17 cellular contexts compared by ENCODE assay signal in the genomic region with DNA sequence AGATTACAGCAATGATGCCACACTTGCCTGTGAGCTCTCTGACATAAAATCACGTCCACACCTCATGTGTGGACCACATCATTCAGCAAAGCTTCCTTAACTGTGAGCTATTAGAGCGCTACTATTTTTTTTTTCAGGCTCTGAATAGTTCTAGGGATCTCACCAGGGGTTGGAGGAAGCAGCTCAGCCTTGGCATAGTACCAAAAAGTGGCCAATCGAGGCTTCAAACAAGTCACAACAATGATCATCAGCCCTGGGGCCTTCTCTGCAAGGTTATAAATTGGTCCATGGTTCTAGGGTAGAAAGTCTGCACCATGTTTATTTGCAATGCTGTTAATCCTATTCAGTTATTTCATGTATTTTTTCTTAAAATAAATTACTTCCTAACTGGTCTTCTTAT. TPM values are rescaled to one million over a fixed set of nuclear protein-coding genes. Genes with fewer than 3 reads are reported as not detected.
DNase-seq lines count a peak whose midpoint lies in the region; ATAC-seq and TF ChIP-seq lines count a peak whose summit lies in the region.
"Had no signal": no experiment of that assay in that cellular context is flagged by ENCODE, and none has a peak within 500 bp of the region (broad histone marks: within the 10 kb centered on the region; RNA-seq: fewer than 3 reads in every experiment).

No MANE protein-coding gene starts in this region.

- H3K27ac Mint-ChIP-seq in activated CD8-positive, alpha-beta T cell treated with anti-CD3 and anti-CD28 coated beads, Interleukin-2, amount 10 ng/mL, durations not matched to agents 7 days and 5 days, result peak overlapping the region; percentile 73

- H3K4me3 Mint-ChIP-seq in activated CD8-positive, alpha-beta T cell treated with anti-CD3 and anti-CD28 coated beads, Interleukin-2, amount 10 ng/mL, durations not matched to agents 7 days and 5 days, result no peak overlapping the region

- H3K18ac ChIP-seq in IMR-90 (ENCODE audit: low read depth, low read length), result no peak overlapping the region; the same call in 1 of the 2 replicates
- H3K18ac ChIP-seq in mesenchymal stem cell (ENCODE audit: low read depth in 1 of 2, low read length in 2 of 2), result no peak overlapping the region

- ATAC-seq in IMR-90 (ENCODE audit: low read depth), result no peak
- ATAC-seq in activated CD8-positive, alpha-beta T cell treated with anti-CD3 and anti-CD28 coated beads, Interleukin-2, amount 10 ng/mL, durations not matched to agents 7 days and 5 days, result no peak

- H3K4me3 ChIP-seq in IMR-90 (ENCODE audit: insufficient read depth, low read depth, low read length) (no peak overlapping the region), mesenchymal stem cell (ENCODE audit: insufficient read depth in 1 of 2, low read depth in 1 of 2, low read length in 2 of 2) (no peak overlapping the region)
- H3K4me3 ChIP-seq: ascending aorta, ovary had no signal

- POLR2A ChIA-PET in IMR-90 (lab: Charles Lee; ENCODE audit: unreplicated experiment), result no interaction called here
- POLR2A ChIA-PET in activated CD8-positive, alpha-beta T cell treated with anti-CD3 and anti-CD28 coated beads, Interleukin-2, amount 10 ng/mL, durations not matched to agents 7 days and 5 days (lab: Charles Lee), result interaction anchor here (1.0 to 7.8 kb wide), 3 partner anchors 10 to 66 kb away, joined by 3 to 61 read pairs (median 3); no protein-coding TSS in a partner anchor

- H2AFZ ChIP-seq in IMR-90 (replicated peaks; ENCODE audit: low read length, poor library complexity), result no peak overlapping the region
- H2AFZ ChIP-seq in mesenchymal stem cell (ENCODE audit: low read depth, low read length), result no peak overlapping the region

- H2BK15ac ChIP-seq in IMR-90 (ENCODE audit: low read depth, low read length) (no peak overlapping the region; the same call in 2 of the 3 replicates), mesenchymal stem cell (ENCODE audit: low read depth, poor library complexity, severe bottlenecking) (no peak overlapping the region)

- no peak overlapping the region for H4K5ac ChIP-seq in IMR-90 (ENCODE audit: low read depth, low read length)

- intact Hi-C loops in IMR-90 (cut with micrococcal nuclease), result no loop called here

- H4K20me1 ChIP-seq in IMR-90 (ENCODE audit: insufficient read depth, low read length), result no peaks in the 10 kb centered on the region

- H2AK5ac ChIP-seq in IMR-90 (ENCODE audit: low read depth, low read length) (no peak overlapping the region; the same call in 1 of the 2 replicates), mesenchymal stem cell (ENCODE audit: low read length, severe bottlenecking) (no peak overlapping the region)

- no peaks in the 10 kb centered on the region for H3K9me3 Mint-ChIP-seq in activated CD8-positive, alpha-beta T cell treated with anti-CD3 and anti-CD28 coated beads, Interleukin-2, amount 10 ng/mL, durations not matched to agents 7 days and 5 days (ENCODE audit: insufficient read depth)

- H2BK20ac ChIP-seq in IMR-90 (ENCODE audit: low read depth, low read length), result no peak overlapping the region

- peaks cover 5% of the 10 kb centered on the region for H3K4me1 ChIP-seq in IMR-90 (ENCODE audit: control insufficient read depth, insufficient read depth, low read length)
- H3K4me1 ChIP-seq in mesenchymal stem cell (ENCODE audit: control insufficient read depth, insufficient read depth, low read depth, low read length), result peaks cover 21% of the 10 kb centered on the region
- H3K4me1 ChIP-seq: ascending aorta had no signal

- in situ Hi-C loops in IMR-90 (cut with MboI; ENCODE audit: low sequenced_read_pairs), result no loop called here

- H4K8ac ChIP-seq in IMR-90 (ENCODE audit: low read depth in 2 of 2, low read length in 2 of 2) (no peak overlapping the region), mesenchymal stem cell (ENCODE audit: low read length) (no peak overlapping the region)

- H3K56ac ChIP-seq in IMR-90 (ENCODE audit: extremely low read depth, insufficient read depth, low read length), result no peak overlapping the region

- H3K9me3 ChIP-seq in IMR-90 (ENCODE audit: control insufficient read depth, insufficient read depth, low read length), result no peaks in the 10 kb centered on the region
- no peaks in the 10 kb centered on the region for H3K9me3 ChIP-seq in mesenchymal stem cell (ENCODE audit: control insufficient read depth, low read length)
- H3K9me3 ChIP-seq: ascending aorta, ovary had no signal

- WGBS in IMR-90 (ENCODE audit: extremely low coverage in 2 of 2, insufficient read length in 1 of 2), 2 experiments, result 50% methylated on average over 1 of the region's 3 CpGs; no CpG with 5 or more reads in 1 of the 2 experiments
- WGBS in mesenchymal stem cell, result 73% methylated on average over 3 of the region's 3 CpGs

- H3K27ac ChIP-seq in IMR-90 (ENCODE audit: insufficient read depth, low read length) (no peak overlapping the region), mesenchymal stem cell (ENCODE audit: low read length, poor library complexity, severe bottlenecking) (peak overlapping the region; percentile 48)
- H3K27ac ChIP-seq: ascending aorta, ovary, VCaP had no signal

- peaks cover 79% of the 10 kb centered on the region for H3K36me3 Mint-ChIP-seq in activated CD8-positive, alpha-beta T cell treated with anti-CD3 and anti-CD28 coated beads, Interleukin-2, amount 10 ng/mL, durations not matched to agents 7 days and 5 days (ENCODE audit: low read depth)

- H2BK120ac ChIP-seq in IMR-90 (ENCODE audit: low read depth, low read length) (peak overlapping the region; percentile 10; the same call in 1 of the 2 replicates), mesenchymal stem cell (ENCODE audit: low read depth, low read length) (no peak overlapping the region)

- no peak overlapping the region for H2AK9ac ChIP-seq in IMR-90 (replicated peaks; ENCODE audit: low read depth, low read length, poor library complexity)

- no TSS peak for BruUV-seq in IMR-90 (replicated peaks; lab: Mats Ljungman, UMichigan)

- H3K14ac ChIP-seq in IMR-90 (replicated peaks; ENCODE audit: low read depth, low read length) (peak overlapping the region; percentile 37; the same call in 1 of the 2 replicates), mesenchymal stem cell (ENCODE audit: low read length in 2 of 2) (no peak overlapping the region)

- H2BK5ac ChIP-seq in IMR-90 (ENCODE audit: low read depth, low read length, poor library complexity, severe bottlenecking) (no peak overlapping the region), mesenchymal stem cell (ENCODE audit: low read depth, low read length, poor library complexity, severe bottlenecking) (no peak overlapping the region)

- no peak for TF ChIP-seq CTCF in IMR-90 (conservative IDR thresholded peaks at IDR 0.05; ENCODE audit: low read depth, low read length)

- H3K36me3 ChIP-seq in IMR-90 (ENCODE audit: control insufficient read depth, insufficient read depth, low read length) (no peaks in the 10 kb centered on the region), mesenchymal stem cell (ENCODE audit: control insufficient read depth in 1 of 2, insufficient read depth in 2 of 2, low read depth in 1 of 2, low read length in 2 of 2) (peaks cover 0 to 3% of the 10 kb centered on the region in 2 experiments)
- H3K36me3 ChIP-seq: ascending aorta, ovary had no signal

- dilution Hi-C loops in IMR-90 (cut with HindIII; ENCODE audit: low sequenced_read_pairs, unreplicated experiment), result no loop called here

- H3K4me1 Mint-ChIP-seq in activated CD8-positive, alpha-beta T cell treated with anti-CD3 and anti-CD28 coated beads, Interleukin-2, amount 10 ng/mL, durations not matched to agents 7 days and 5 days (ENCODE audit: low read depth), result peaks cover 72% of the 10 kb centered on the region

- H3K27me3 ChIP-seq in IMR-90 (ENCODE audit: control insufficient read depth, insufficient read depth, low read length) (no peaks in the 10 kb centered on the region), mesenchymal stem cell (ENCODE audit: control insufficient read depth in 1 of 2, insufficient read depth in 1 of 2, low read length in 2 of 2) (no peaks in the 10 kb centered on the region)
- H3K27me3 ChIP-seq: ascending aorta, ovary had no signal

- no peak overlapping the region for H2BK12ac ChIP-seq in mesenchymal stem cell (ENCODE audit: low read length in 2 of 2)

- H3K4ac ChIP-seq in IMR-90 (ENCODE audit: low read depth, low read length) (peak overlapping the region; percentile 35; the same call in 1 of the 2 replicates), mesenchymal stem cell (ENCODE audit: low read depth in 1 of 2, low read length in 2 of 2) (no peak overlapping the region)

- TF ChIP-seq RAD21 in IMR-90 (IDR thresholded peaks at IDR 0.05; ENCODE audit: low read length), result no peak

- H3K79me1 ChIP-seq in IMR-90 (ENCODE audit: low read depth in 1 of 2, low read length in 2 of 2) (no peaks in the 10 kb centered on the region; a peak in 1 of 4 replicates), mesenchymal stem cell (replicated peaks; ENCODE audit: low read length, poor library complexity, severe bottlenecking) (peaks cover 2% of the 10 kb centered on the region)

- no peak overlapping the region for H4K91ac ChIP-seq in IMR-90 (ENCODE audit: insufficient read depth, low read depth, low read length)
- no peak overlapping the region for H4K91ac ChIP-seq in mesenchymal stem cell (ENCODE audit: low read length)

- TF ChIP-seq POLR2A in IMR-90 (IDR thresholded peaks at IDR 0.05; ENCODE audit: low read depth, low read length), result no peak

- DNase-seq in NCI-H1105 treated with DMSO at 0.1 percent for 48 hours (lab: John Stamatoyannopoulos, UW) (peak; percentile 18), NCI-H1105 (lab: John Stamatoyannopoulos, UW) (no peak), IMR-90 (peak; percentile 9), mesenchymal stem cell (peak; percentile 30), 8988T (no peak), NOMO-1 (lab: John Stamatoyannopoulos, UW; ENCODE audit: unreplicated experiment in 2 of 2) (no peak), NCI-H82 treated with DMSO at 0.1 percent for 48 hours (lab: John Stamatoyannopoulos, UW; ENCODE audit: unreplicated experiment) (no peak)
- DNase-seq in activated CD8-positive, alpha-beta T cell treated with anti-CD3 and anti-CD28 coated beads, Interleukin-2, amount 10 ng/mL, durations not matched to agents 7 days and 5 days, result no peak
- DNase-seq: Calu3, glutamatergic neuron, NCI-H1092, NCI-H82, ovary, substantia nigra had no signal

- peaks cover 15% of the 10 kb centered on the region for H3K9me1 ChIP-seq in IMR-90 (ENCODE audit: insufficient read depth, low read length)

- H3K9ac ChIP-seq in IMR-90 (ENCODE audit: low read depth, low read length), result no peak overlapping the region
- no peak overlapping the region for H3K9ac ChIP-seq in mesenchymal stem cell (ENCODE audit: low read length)

- H3K4me2 ChIP-seq in IMR-90 (ENCODE audit: low read depth, low read length) (no peak overlapping the region), mesenchymal stem cell (ENCODE audit: low read length, poor library complexity, severe bottlenecking) (no peak overlapping the region)

- H3K23ac ChIP-seq in IMR-90 (ENCODE audit: low read depth, low read length) (peak overlapping the region; percentile 23; the same call in 1 of the 2 replicates), mesenchymal stem cell (ENCODE audit: low read length in 2 of 2) (no peak overlapping the region)

- no peaks in the 10 kb centered on the region for H3K27me3 Mint-ChIP-seq in activated CD8-positive, alpha-beta T cell treated with anti-CD3 and anti-CD28 coated beads, Interleukin-2, amount 10 ng/mL, durations not matched to agents 7 days and 5 days (ENCODE audit: low read depth)

- CTCF ChIA-PET in IMR-90 (lab: Yijun Ruan, JAX), result interaction anchor here (1.0 kb wide), 1 partner anchor 21 kb away, joined by 3 read pairs; no protein-coding TSS in a partner anchor
- CTCF ChIA-PET in activated CD8-positive, alpha-beta T cell treated with anti-CD3 and anti-CD28 coated beads, Interleukin-2, amount 10 ng/mL, durations not matched to agents 7 days and 5 days (lab: Charles Lee), result interaction anchor here (0.9 kb wide), 1 partner anchor 77 kb away, joined by 3 read pairs; no protein-coding TSS in a partner anchor

RNA-seq across cellular contexts. Expression of a gene that starts 37.8 kb away (rescaled TPM):
- total RNA-seq in IMR-90 (2012; rRNA removed), result 0.54 and 0.83 TPM in 2 replicates
- 1.1 and 1.3 TPM in 2 replicates for polyA plus RNA-seq in IMR-90 (2012; rRNA removed)
- 0.56 and 0.93 TPM in 2 replicates for polyA plus RNA-seq in IMR-90 (2012; cell fraction: cytosol; rRNA removed)
- polyA plus RNA-seq in IMR-90 (2012; cell fraction: nucleus; rRNA removed; ENCODE audit: low replicate concordance), result 0.74 and 1.1 TPM in 2 replicates
- 100 to 1,000 TPM; 150 to 165 TPM for total RNA-seq in activated CD8-positive, alpha-beta T cell treated with anti-CD3 and anti-CD28 coated beads, Interleukin-2, amount 10 ng/mL, durations not matched to agents 7 days and 5 days
- polyA plus RNA-seq in mesenchymal stem cell (2013, experiment 1 of 2), result 5.8 TPM
- polyA plus RNA-seq in mesenchymal stem cell (2013, experiment 2 of 2), result 5.5 TPM
- polyA plus RNA-seq: keratinocyte had no signal

Comparison
In these comparisons a context has a peak if more than half of its experiments do, and no peak if none do; other contexts are left out.
1. DNase-seq: peak in NCI-H1105 treated with DMSO at 0.1 percent for 48 hours (single experiment), IMR-90 (single experiment) and mesenchymal stem cell (single experiment); none in NCI-H1105 (single experiment), activated CD8-positive, alpha-beta T cell treated with anti-CD3 and anti-CD28 coated beads, Interleukin-2, amount 10 ng/mL, durations not matched to agents 7 days and 5 days (single experiment), 8988T (single experiment), NOMO-1 (0 of 2) and NCI-H82 treated with DMSO at 0.1 percent for 48 hours (single experiment).
2. RNA of a gene that starts 37.8 kb away (total RNA-seq): 150 to 165 TPM in activated CD8-positive, alpha-beta T cell treated with anti-CD3 and anti-CD28 coated beads, Interleukin-2, amount 10 ng/mL, durations not matched to agents 7 days and 5 days; 0.54 to 0.83 TPM in IMR-90; every median in the first group is over 10 times any median in the second.